Comparison of ENCODE assay signal across 9 cellular contexts in genomic region chr14:41605550-41606248, GRCh38. TPM values are rescaled to one million over a fixed set of nuclear protein-coding genes. Genes with fewer than 3 reads are reported as not detected.
DNase-seq lines count a peak whose midpoint lies in the region; ATAC-seq and TF ChIP-seq lines count a peak whose summit lies in the region.
"Had no signal": no experiment of that assay in that cellular context is flagged by ENCODE, and none has a peak within 500 bp of the region (broad histone marks: within the 10 kb centered on the region; RNA-seq: fewer than 3 reads in every experiment).

No MANE protein-coding gene starts in this region.

- H3K27ac ChIP-seq in CD4-positive, alpha-beta memory T cell (ENCODE audit: low read depth, low read length): no peak overlapping the region
- H3K27ac ChIP-seq in subcutaneous abdominal adipose tissue (ENCODE audit: low read depth, low read length): no peak overlapping the region

- peak overlapping the region in 1 of 2 donors; percentile 32 for H3K4me3 ChIP-seq in CD4-positive, alpha-beta memory T cell (ENCODE audit: low read length in 2 of 2)
- H3K4me3 ChIP-seq in astrocyte of the spinal cord (ENCODE audit: low read depth, low read length): peak overlapping the region; percentile 52
- peak overlapping the region; percentile 69 for H3K4me3 ChIP-seq in kidney epithelial cell (ENCODE audit: low read depth, low read length)
- H3K4me3 ChIP-seq in subcutaneous abdominal adipose tissue (ENCODE audit: low read depth in 1 of 5, low read length in 5 of 5): peak overlapping the region; percentile 54 to 80 (median 66)
- H3K4me3 ChIP-seq: GM12878 had no signal

- no peak for ATAC-seq in HG03196 (IDR thresholded peaks at IDR 0.05; ENCODE audit: unreplicated experiment)
- ATAC-seq in GM21528 (IDR thresholded peaks at IDR 0.05; ENCODE audit: low FRiP score, unreplicated experiment): no peak

- H3K4me1 ChIP-seq in CD4-positive, alpha-beta memory T cell (ENCODE audit: insufficient read depth, low read length): peaks cover 42% of the 10 kb centered on the region
- peaks cover 5 to 43% (median 37%) of the 10 kb centered on the region in 5 donors for H3K4me1 ChIP-seq in subcutaneous abdominal adipose tissue (ENCODE audit: control insufficient read depth in 5 of 5, insufficient read depth in 5 of 5, low read length in 5 of 5)

- peaks cover 50 to 52% of the 10 kb centered on the region in 2 donors for H3K27me3 Mint-ChIP-seq in CD4-positive, alpha-beta memory T cell

- peak overlapping the region; percentile 57 to 83 (median 74) for H3K4me3 Mint-ChIP-seq in CD4-positive, alpha-beta memory T cell

- no peak overlapping the region for H3K27ac Mint-ChIP-seq in CD4-positive, alpha-beta memory T cell

- peaks cover 34% of the 10 kb centered on the region for H3K27me3 ChIP-seq in CD4-positive, alpha-beta memory T cell (ENCODE audit: insufficient read depth, low read length)
- H3K27me3 ChIP-seq in kidney epithelial cell (ENCODE audit: control insufficient read depth, insufficient read depth, low read length): peaks cover 19% of the 10 kb centered on the region
- H3K27me3 ChIP-seq in subcutaneous abdominal adipose tissue (ENCODE audit: control insufficient read depth in 5 of 5, insufficient read depth in 4 of 5, low read length in 5 of 5): peaks cover 39 to 52% (median 48%) of the 10 kb centered on the region in 5 donors

- H3K9me3 ChIP-seq in CD4-positive, alpha-beta memory T cell (ENCODE audit: control insufficient read depth in 1 of 2, low read length in 2 of 2): no peaks in the 10 kb centered on the region
- no peaks in the 10 kb centered on the region for H3K9me3 ChIP-seq in subcutaneous abdominal adipose tissue (ENCODE audit: control insufficient read depth in 5 of 5, low read length in 5 of 5)

- peaks cover 0 to 3% (median 0%) of the 10 kb centered on the region in 8 donors for H3K9me3 Mint-ChIP-seq in CD4-positive, alpha-beta memory T cell

- no peak for TF ChIP-seq CTCF in astrocyte of the spinal cord (IDR thresholded peaks at IDR 0.05; ENCODE audit: low read depth, low read length)
- no peak for TF ChIP-seq CTCF in kidney epithelial cell (IDR thresholded peaks at IDR 0.05; ENCODE audit: insufficient read depth, low read length, poor library complexity, severe bottlenecking)

- in situ Hi-C loops in astrocyte of the spinal cord (cut with HindIII; ENCODE audit: low sequenced_read_pairs): no loop called here

- peak overlapping the region in 2 of 5 donors; percentile 25 to 66 for H3K9ac ChIP-seq in subcutaneous abdominal adipose tissue (ENCODE audit: low read length in 5 of 5)

- intact Hi-C loops in CD4-positive, alpha-beta memory T cell (cut with micrococcal nuclease): no loop called here

- DNase-seq in CD4-positive, alpha-beta memory T cell: no peak
- DNase-seq in NCI-H1092 (lab: John Stamatoyannopoulos, UW): peak; percentile 63
- DNase-seq in astrocyte of the spinal cord (ENCODE audit: low read depth, low spot score): peak; percentile 60
- DNase-seq in kidney epithelial cell (ENCODE audit: low read depth): no peak
- DNase-seq in cerebellar nuclear complex (lab: John Stamatoyannopoulos, UW): no peak

- no peaks in the 10 kb centered on the region for H3K36me3 Mint-ChIP-seq in CD4-positive, alpha-beta memory T cell

- CTCF ChIA-PET in CD4-positive, alpha-beta memory T cell (lab: Charles Lee; ENCODE audit: partially characterized antibody): no interaction called here

- H3K36me3 ChIP-seq in CD4-positive, alpha-beta memory T cell (ENCODE audit: insufficient read depth, low read length): no peaks in the 10 kb centered on the region
- H3K36me3 ChIP-seq in kidney epithelial cell (ENCODE audit: control insufficient read depth, insufficient read depth, low read length): no peaks in the 10 kb centered on the region
- H3K36me3 ChIP-seq in subcutaneous abdominal adipose tissue (ENCODE audit: control insufficient read depth in 5 of 5, insufficient read depth in 5 of 5, low read length in 5 of 5): no peaks in the 10 kb centered on the region

- H3K4me1 Mint-ChIP-seq in CD4-positive, alpha-beta memory T cell: peaks cover 12 to 55% (median 38%) of the 10 kb centered on the region in 4 donors

- POLR2A ChIA-PET in CD4-positive, alpha-beta memory T cell (lab: Charles Lee; ENCODE audit: partially characterized antibody): no interaction called here

RNA-seq across cellular contexts. Expression of gene LRFN5, which starts 1.0 kb away (rescaled TPM):
- not detected for total RNA-seq in CD4-positive, alpha-beta memory T cell
- not detected for polyA plus RNA-seq in CD4-positive, alpha-beta memory T cell
- total RNA-seq in kidney epithelial cell: 3.5 TPM in 2 replicates

Comparison
In these comparisons a context has a peak if more than half of its experiments do, and no peak if none do; other contexts are left out.
1. DNase-seq: peak in NCI-H1092 (single experiment) and astrocyte of the spinal cord (single experiment); none in CD4-positive, alpha-beta memory T cell (0 of 5), kidney epithelial cell (single experiment) and cerebellar nuclear complex (0 of 2).